ENCODE assay signal across 17 cellular contexts in genomic region chr7:127887631-127888030, GRCh38.
DNase-seq lines count a peak whose midpoint lies in the region; TF ChIP-seq lines count a peak whose summit lies in the region.
"Had no signal": no experiment of that assay in that cellular context is flagged by ENCODE, and none has a peak within 500 bp of the region (broad histone marks: within the 10 kb centered on the region; RNA-seq: fewer than 3 reads in every experiment).

No MANE protein-coding gene starts in this region.

- intact Hi-C loops in Caco-2 (cut with micrococcal nuclease; ENCODE audit: unreplicated experiment) (no loop called here), esophagus muscularis mucosa (cut with DNase I) (no loop called here), colonic mucosa (cut with DNase I) (no loop called here)

- H3K27me3 Mint-ChIP-seq in Caco-2 (ENCODE audit: insufficient read depth, unreplicated experiment), result no peaks in the 10 kb centered on the region
- H3K27me3 Mint-ChIP-seq in endothelial cell (ENCODE audit: unreplicated experiment), result no peaks in the 10 kb centered on the region
- peaks cover 0 to 5% (median 0%) of the 10 kb centered on the region in 3 donors for H3K27me3 Mint-ChIP-seq in immature natural killer cell (ENCODE audit: low read depth in 3 of 3)

- H3K4me1 ChIP-seq in Caco-2 (peaks cover 40% of the 10 kb centered on the region), esophagus muscularis mucosa (peaks cover 12 to 39% (median 33%) of the 10 kb centered on the region in 4 donors), colonic mucosa (no peaks in the 10 kb centered on the region)

- H3K4me3 ChIP-seq in Caco-2 (ENCODE audit: low read depth, low read length), result no peak overlapping the region
- no peak overlapping the region for H3K4me3 ChIP-seq in esophagus muscularis mucosa
- H3K4me3 ChIP-seq in colonic mucosa, result no peak overlapping the region

- H3K9ac ChIP-seq in colonic mucosa (ENCODE audit: low read depth in 2 of 2, low read length in 2 of 2), result no peak overlapping the region
- H3K9ac ChIP-seq: SK-N-SH had no signal

- no peak overlapping the region for H3K4me3 Mint-ChIP-seq in Caco-2 (ENCODE audit: unreplicated experiment)
- peak overlapping the region; percentile 57 for H3K4me3 Mint-ChIP-seq in endothelial cell (ENCODE audit: unreplicated experiment)
- no peak overlapping the region for H3K4me3 Mint-ChIP-seq in immature natural killer cell

- H3K9me3 ChIP-seq in Caco-2 (no peaks in the 10 kb centered on the region), esophagus muscularis mucosa (no peaks in the 10 kb centered on the region), colonic mucosa (no peaks in the 10 kb centered on the region)
- H3K9me3 ChIP-seq: SK-N-SH had no signal

- TF ChIP-seq EP300 in esophagus muscularis mucosa (IDR thresholded peaks at IDR 0.05), result no peak

- BruUV-seq in Caco-2 (replicated peaks; lab: Mats Ljungman, UMichigan), result no TSS peak

- POLR2A ChIA-PET in Caco-2 (lab: Charles Lee), result no interaction called here

- WGBS in esophagus muscularis mucosa, result 75% methylated on average over 3 of the region's 3 CpGs

- CTCF ChIA-PET in Caco-2 (lab: Charles Lee), result no interaction called here

- H3K27ac ChIP-seq in angular gyrus (ENCODE audit: low read depth, low read length) (peak overlapping the region; percentile 69), esophagus muscularis mucosa (replicated peaks in 1 of 4) (no peak overlapping the region), colonic mucosa (no peak overlapping the region)
- H3K27ac ChIP-seq: HL-60 had no signal

- H3K4me1 Mint-ChIP-seq in Caco-2 (ENCODE audit: low read depth, unreplicated experiment) (peaks cover 26% of the 10 kb centered on the region), endothelial cell (ENCODE audit: unreplicated experiment) (peaks cover 46% of the 10 kb centered on the region), immature natural killer cell (peaks cover 6 to 35% of the 10 kb centered on the region in 2 donors)

- H3K36me3 ChIP-seq in Caco-2 (ENCODE audit: control insufficient read depth, insufficient read depth, low read length) (peaks cover 2% of the 10 kb centered on the region; the same call in 1 of the 2 replicates), esophagus muscularis mucosa (peaks cover 0 to 24% (median 9%) of the 10 kb centered on the region in 4 donors), colonic mucosa (peaks cover 9% of the 10 kb centered on the region)

- H3K27ac Mint-ChIP-seq in Caco-2 (ENCODE audit: unreplicated experiment) (peak overlapping the region; percentile 20), endothelial cell (ENCODE audit: unreplicated experiment) (no peak overlapping the region), immature natural killer cell (no peak overlapping the region)

- no peak for TF ChIP-seq CTCF in Caco-2 (IDR thresholded peaks at IDR 0.05; ENCODE audit: insufficient read depth in 1 of 2, low read depth in 1 of 2, low read length in 1 of 2, severe bottlenecking in 1 of 2, unreplicated experiment in 1 of 2)
- TF ChIP-seq CTCF in endothelial cell (IDR thresholded peaks at IDR 0.05; ENCODE audit: unreplicated experiment), result no peak
- no peak for TF ChIP-seq CTCF in esophagus muscularis mucosa (IDR thresholded peaks at IDR 0.05)
- TF ChIP-seq CTCF in colonic mucosa (IDR thresholded peaks at IDR 0.05), result no peak

- no peak for TF ChIP-seq POLR2A in esophagus muscularis mucosa (IDR thresholded peaks at IDR 0.05; ENCODE audit: low read depth)

- H3K9me3 Mint-ChIP-seq in Caco-2 (ENCODE audit: unreplicated experiment) (peaks cover 9% of the 10 kb centered on the region), endothelial cell (ENCODE audit: unreplicated experiment) (no peaks in the 10 kb centered on the region), immature natural killer cell (no peaks in the 10 kb centered on the region)

- DNase-seq in CMK (ENCODE audit: low read depth) (peak; percentile 32), Caco-2 (no peak), endothelial cell (ENCODE audit: low spot score) (no peak), esophagus muscularis mucosa (ENCODE audit: extremely low spot score) (no peak), immature natural killer cell (no peak), colonic mucosa (no peak), SIG-M5 treated with dmso at 0.1 percent for 504 hours (lab: John Stamatoyannopoulos, UW; ENCODE audit: unreplicated experiment) (no peak)
- DNase-seq: KBM-7, NCI-H1048, NCI-H1436 treated with DMSO at 0.1 percent for 48 hours, NCI-H2029 treated with DMSO at 0.1 percent for 48 hours, NCI-H510A, NCI-H82, Right ventricle myocardium superior, SK-N-SH had no signal

- H3K36me3 Mint-ChIP-seq in Caco-2 (ENCODE audit: insufficient read depth, unreplicated experiment) (peaks cover 59% of the 10 kb centered on the region), endothelial cell (ENCODE audit: low read depth, unreplicated experiment) (peaks cover 50% of the 10 kb centered on the region), immature natural killer cell (peaks cover 16 to 36% (median 23%) of the 10 kb centered on the region in 3 donors)

- H3K27me3 ChIP-seq in Caco-2 (replicated peaks; ENCODE audit: control insufficient read depth, insufficient read depth, low read length) (no peaks in the 10 kb centered on the region), esophagus muscularis mucosa (no peaks in the 10 kb centered on the region), colonic mucosa (no peaks in the 10 kb centered on the region)
